9 cellular contexts compared by ENCODE assay signal in the genomic region with DNA sequence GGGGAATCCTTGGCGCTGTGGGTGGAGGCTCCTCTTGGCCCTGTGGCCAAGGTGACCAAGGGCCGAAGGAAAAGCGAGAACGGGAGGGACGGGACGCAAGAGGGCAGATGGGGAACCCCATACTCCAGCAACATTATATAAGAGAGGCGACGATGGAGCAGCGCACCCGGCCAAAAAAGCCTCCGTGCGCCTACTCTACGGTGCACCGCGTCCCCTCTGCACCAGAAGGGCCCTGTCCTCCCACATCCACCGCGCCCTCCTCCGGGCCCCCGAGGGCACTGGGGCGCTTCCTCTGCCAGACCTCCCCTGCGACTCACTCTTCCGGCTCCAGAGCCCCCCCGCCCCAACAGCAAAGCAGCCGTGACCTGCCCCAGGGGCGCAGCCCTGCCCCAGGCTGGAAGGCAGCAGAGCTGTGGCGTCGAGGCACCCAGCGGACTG. TPM values are rescaled to one million over a fixed set of nuclear protein-coding genes. Genes with fewer than 3 reads are reported as not detected.
DNase-seq lines count a peak whose midpoint lies in the region; ATAC-seq, FAIRE-seq and TF ChIP-seq lines count a peak whose summit lies in the region.
"Had no signal": no experiment of that assay in that cellular context is flagged by ENCODE, and none has a peak within 500 bp of the region (broad histone marks: within the 10 kb centered on the region; RNA-seq: fewer than 3 reads in every experiment).

No MANE protein-coding gene starts in this region.

- peaks cover 4% of the 10 kb centered on the region for H3K9me3 Mint-ChIP-seq in nephron progenitor cell

- H3K4me1 ChIP-seq in effector memory CD4-positive, alpha-beta T cell (ENCODE audit: control insufficient read depth, insufficient read depth, low read length, poor library complexity, severe bottlenecking): peaks cover 9% of the 10 kb centered on the region
- H3K4me1 ChIP-seq in thyroid gland: peaks cover 5 to 19% of the 10 kb centered on the region in 2 donors

- peak; percentile 29 for ATAC-seq in HG03066 (IDR thresholded peaks at IDR 0.05; ENCODE audit: low read depth, unreplicated experiment)

- no peaks in the 10 kb centered on the region for H3K9me3 ChIP-seq in effector memory CD4-positive, alpha-beta T cell (ENCODE audit: control insufficient read depth, low read length)
- H3K9me3 ChIP-seq in thyroid gland: no peaks in the 10 kb centered on the region

- no peaks in the 10 kb centered on the region for H3K27me3 ChIP-seq in effector memory CD4-positive, alpha-beta T cell (replicated peaks; ENCODE audit: control insufficient read depth, insufficient read depth, low read length, poor library complexity, severe bottlenecking)
- no peaks in the 10 kb centered on the region for H3K27me3 ChIP-seq in thyroid gland

- FAIRE-seq in D721Med (lab: Jason Lieb, UNC): no peak
- FAIRE-seq: endometrium had no signal

- TF ChIP-seq CTCF in nephron progenitor cell (IDR thresholded peaks at IDR 0.05) (no peak), thyroid gland (IDR thresholded peaks at IDR 0.05) (no peak), D721Med (IDR thresholded peaks at IDR 0.05; ENCODE audit: insufficient read depth, missing control alignments) (no peak)

- H3K36me3 ChIP-seq in effector memory CD4-positive, alpha-beta T cell (ENCODE audit: control insufficient read depth, insufficient read depth, low read length): no peaks in the 10 kb centered on the region
- no peaks in the 10 kb centered on the region for H3K36me3 ChIP-seq in thyroid gland

- no peak overlapping the region for H3K27ac Mint-ChIP-seq in nephron progenitor cell

- peak overlapping the region; percentile 73 for H3K4me3 ChIP-seq in effector memory CD4-positive, alpha-beta T cell (ENCODE audit: insufficient read depth, low read depth, low read length, poor library complexity, severe bottlenecking)
- peak overlapping the region in 2 of 3 donors; percentile 27 to 50 for H3K4me3 ChIP-seq in thyroid gland (replicated peaks in 1 of 3)

- DNase-seq in NK-92 treated with Interleukin-12 subunit alpha and Interleukin-12 subunit beta, amount 100 ng/mL, for 24 hours (lab: John Stamatoyannopoulos, UW): peak; percentile 67
- no peak for DNase-seq in NK-92 (lab: John Stamatoyannopoulos, UW; ENCODE audit: unreplicated experiment)
- peak; percentile 33 to 57 (median 42) for DNase-seq in activated CD4-positive, CD25-positive, alpha-beta regulatory T cell (lab: John Stamatoyannopoulos, UW)
- DNase-seq in effector memory CD4-positive, alpha-beta T cell: peak; percentile 37 to 62 (median 53)
- DNase-seq in nephron progenitor cell: no peak
- peak; percentile 50 for DNase-seq in thyroid gland
- no peak for DNase-seq in D721Med (ENCODE audit: insufficient read length, low spot score)

- intact Hi-C loops in thyroid gland (cut with DNase I): no loop called here

- 2 to 14% methylated on average over 6 to 16 of the region's 28 CpGs for WGBS in thyroid gland, 2 donors

- H3K4me3 Mint-ChIP-seq in nephron progenitor cell: peak overlapping the region; percentile 69

- H3K27me3 Mint-ChIP-seq in nephron progenitor cell (ENCODE audit: low read depth, poor library complexity): peaks cover 90% of the 10 kb centered on the region

- H3K27ac ChIP-seq in effector memory CD4-positive, alpha-beta T cell (ENCODE audit: insufficient read depth, low read length, poor library complexity, severe bottlenecking): peak overlapping the region; percentile 80
- H3K27ac ChIP-seq in thyroid gland: peak overlapping the region; percentile 11 to 57 (median 29)

- TF ChIP-seq POLR2A in thyroid gland (IDR thresholded peaks at IDR 0.05): no peak

- peaks cover 12% of the 10 kb centered on the region for H3K4me1 Mint-ChIP-seq in nephron progenitor cell

- H3K36me3 Mint-ChIP-seq in nephron progenitor cell (ENCODE audit: low read depth): no peaks in the 10 kb centered on the region

RNA-seq across cellular contexts. Expression of a gene that starts 0.4 kb away (rescaled TPM):
- 10 to 100 TPM; 12.1 to 55.5 (median 35.1) TPM for total RNA-seq in thyroid gland

Comparison
In these comparisons a context has a peak if more than half of its experiments do, and no peak if none do; other contexts are left out.
1. DNase-seq: peak in NK-92 treated with Interleukin-12 subunit alpha and Interleukin-12 subunit beta, amount 100 ng/mL, for 24 hours (single experiment), activated CD4-positive, CD25-positive, alpha-beta regulatory T cell (4 of 4), effector memory CD4-positive, alpha-beta T cell (3 of 3) and thyroid gland (2 of 2); none in NK-92 (single experiment), nephron progenitor cell (single experiment) and D721Med (single experiment).